ENCODE assay signal across 8 cellular contexts in the genomic region with DNA sequence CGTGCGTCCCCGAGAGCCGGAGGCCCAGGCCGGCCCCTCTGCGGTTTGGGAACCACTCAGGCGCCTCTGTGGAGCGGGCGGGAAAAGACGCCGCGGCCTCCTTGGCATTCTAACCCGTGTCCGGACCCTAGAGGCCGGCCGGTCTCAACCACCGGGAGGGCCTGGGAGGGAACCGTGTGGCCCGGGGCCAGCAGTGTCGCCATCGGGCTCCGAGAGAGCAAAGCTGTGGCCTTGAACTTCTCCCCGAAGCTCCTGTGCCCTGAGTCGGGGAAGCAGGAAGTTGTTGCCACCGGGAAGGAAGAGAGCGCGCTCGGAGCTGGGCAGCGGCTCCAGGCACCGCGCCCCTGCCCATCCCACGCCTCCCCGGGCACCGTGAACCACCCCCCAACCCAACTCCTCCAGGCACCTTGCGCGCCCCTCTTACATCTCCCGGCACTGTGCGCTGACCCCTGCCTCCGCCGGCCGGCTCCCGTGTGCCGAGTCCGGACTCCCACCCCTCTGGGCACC.
DNase-seq lines count a peak whose midpoint lies in the region; ATAC-seq, FAIRE-seq and TF ChIP-seq lines count a peak whose summit lies in the region.

No MANE protein-coding gene starts in this region.

- H3K27me3 Mint-ChIP-seq in CD8-positive, alpha-beta memory T cell: peaks cover 6 to 7% of the 10 kb centered on the region in 2 donors
- H3K27me3 Mint-ChIP-seq in activated CD8-positive, alpha-beta T cell treated with anti-CD3 and anti-CD28 coated beads, Interleukin-2, amount 10 ng/mL, durations not matched to agents 7 days and 5 days (ENCODE audit: low read depth): peaks cover 3% of the 10 kb centered on the region
- H3K27me3 Mint-ChIP-seq in progenitor cell of endocrine pancreas: peaks cover 75% of the 10 kb centered on the region

- peaks cover 25 to 57% (median 25%) of the 10 kb centered on the region in 3 donors for H3K4me1 Mint-ChIP-seq in CD8-positive, alpha-beta memory T cell
- peaks cover 37% of the 10 kb centered on the region for H3K4me1 Mint-ChIP-seq in activated CD8-positive, alpha-beta T cell treated with anti-CD3 and anti-CD28 coated beads, Interleukin-2, amount 10 ng/mL, durations not matched to agents 7 days and 5 days (ENCODE audit: low read depth)
- H3K4me1 Mint-ChIP-seq in progenitor cell of endocrine pancreas (ENCODE audit: low read depth): no peaks in the 10 kb centered on the region

- no peak for FAIRE-seq in GM12891 (lab: Jason Lieb, UNC)

- CTCF ChIA-PET in CD8-positive, alpha-beta memory T cell (lab: Charles Lee): interaction anchor here (2.3 kb wide), 1 partner anchor 64 kb away, joined by 9 read pairs; no protein-coding TSS in a partner anchor
- CTCF ChIA-PET in activated CD8-positive, alpha-beta T cell treated with anti-CD3 and anti-CD28 coated beads, Interleukin-2, amount 10 ng/mL, durations not matched to agents 7 days and 5 days (lab: Charles Lee): interaction anchor here (2.9 kb wide), 1 partner anchor 64 kb away, joined by 23 read pairs; no protein-coding TSS in a partner anchor

- ATAC-seq in HG03097 (IDR thresholded peaks at IDR 0.05; ENCODE audit: low FRiP score, unreplicated experiment) (peak; percentile 10), Right ventricle myocardium inferior (peak; percentile 65), GM21737 (IDR thresholded peaks at IDR 0.05; ENCODE audit: unreplicated experiment) (no peak)
- ATAC-seq in activated CD8-positive, alpha-beta T cell treated with anti-CD3 and anti-CD28 coated beads, Interleukin-2, amount 10 ng/mL, durations not matched to agents 7 days and 5 days: peak; percentile 30

- H3K27ac Mint-ChIP-seq in CD8-positive, alpha-beta memory T cell: no peak overlapping the region
- peak overlapping the region; percentile 79 for H3K27ac Mint-ChIP-seq in activated CD8-positive, alpha-beta T cell treated with anti-CD3 and anti-CD28 coated beads, Interleukin-2, amount 10 ng/mL, durations not matched to agents 7 days and 5 days
- no peak overlapping the region for H3K27ac Mint-ChIP-seq in progenitor cell of endocrine pancreas

- H3K4me1 ChIP-seq in CD8-positive, alpha-beta memory T cell (ENCODE audit: insufficient read depth, low read length): peaks cover 23% of the 10 kb centered on the region

- peak overlapping the region; percentile 12 for H3K27ac ChIP-seq in CD8-positive, alpha-beta memory T cell (ENCODE audit: low read depth, low read length)

- H3K36me3 ChIP-seq in CD8-positive, alpha-beta memory T cell (ENCODE audit: insufficient read depth, low read length): no peaks in the 10 kb centered on the region

- peak in 1 of 5 donors; percentile 42 for DNase-seq in CD8-positive, alpha-beta memory T cell
- no peak for DNase-seq in activated CD8-positive, alpha-beta T cell treated with anti-CD3 and anti-CD28 coated beads, Interleukin-2, amount 10 ng/mL, durations not matched to agents 7 days and 5 days
- DNase-seq in Right ventricle myocardium inferior (ENCODE audit: missing footprints): peak; percentile 90
- DNase-seq in progenitor cell of endocrine pancreas (ENCODE audit: low spot score, unreplicated experiment): no peak
- no peak for DNase-seq in GM12891 (ENCODE audit: insufficient read length, low spot score)
- DNase-seq in T1000 (lab: John Stamatoyannopoulos, UW): no peak

- intact Hi-C loops in Right ventricle myocardium inferior (cut with DNase I): loop anchor here (5.0 kb wide), 2 partner anchors 33 to 58 kb away; no protein-coding TSS in a partner anchor

- no peak for TF ChIP-seq CTCF in progenitor cell of endocrine pancreas (IDR thresholded peaks at IDR 0.05; ENCODE audit: unreplicated experiment)

- no peaks in the 10 kb centered on the region for H3K9me3 ChIP-seq in CD8-positive, alpha-beta memory T cell (ENCODE audit: low read length)

- H3K27me3 ChIP-seq in CD8-positive, alpha-beta memory T cell (ENCODE audit: insufficient read depth, low read length, poor library complexity, severe bottlenecking): no peaks in the 10 kb centered on the region

- H3K9me3 Mint-ChIP-seq in CD8-positive, alpha-beta memory T cell: no peaks in the 10 kb centered on the region
- no peaks in the 10 kb centered on the region for H3K9me3 Mint-ChIP-seq in activated CD8-positive, alpha-beta T cell treated with anti-CD3 and anti-CD28 coated beads, Interleukin-2, amount 10 ng/mL, durations not matched to agents 7 days and 5 days (ENCODE audit: insufficient read depth)
- H3K9me3 Mint-ChIP-seq in progenitor cell of endocrine pancreas (ENCODE audit: low read depth): no peaks in the 10 kb centered on the region

- H3K36me3 Mint-ChIP-seq in CD8-positive, alpha-beta memory T cell: peaks cover 0 to 3% (median 0%) of the 10 kb centered on the region in 3 donors
- H3K36me3 Mint-ChIP-seq in activated CD8-positive, alpha-beta T cell treated with anti-CD3 and anti-CD28 coated beads, Interleukin-2, amount 10 ng/mL, durations not matched to agents 7 days and 5 days (ENCODE audit: low read depth): no peaks in the 10 kb centered on the region
- no peaks in the 10 kb centered on the region for H3K36me3 Mint-ChIP-seq in progenitor cell of endocrine pancreas (ENCODE audit: insufficient read depth)

- no peak for TF ChIP-seq POLR2A in GM12891 (IDR thresholded peaks at IDR 0.05; ENCODE audit: low read depth, low read length)

- POLR2A ChIA-PET in CD8-positive, alpha-beta memory T cell (lab: Charles Lee): no interaction called here
- POLR2A ChIA-PET in activated CD8-positive, alpha-beta T cell treated with anti-CD3 and anti-CD28 coated beads, Interleukin-2, amount 10 ng/mL, durations not matched to agents 7 days and 5 days (lab: Charles Lee): interaction anchor here (0.6 to 1.9 kb wide), 9 partner anchors 12 to 197 kb away, joined by 3 to 10 read pairs (median 4); partner anchors contain the start of gene TTC38

- peak overlapping the region; percentile 42 for H3K4me3 ChIP-seq in CD8-positive, alpha-beta memory T cell (ENCODE audit: low read length)

- H3K4me3 Mint-ChIP-seq in CD8-positive, alpha-beta memory T cell: peak overlapping the region; percentile 50 to 87 (median 79)
- H3K4me3 Mint-ChIP-seq in activated CD8-positive, alpha-beta T cell treated with anti-CD3 and anti-CD28 coated beads, Interleukin-2, amount 10 ng/mL, durations not matched to agents 7 days and 5 days: peak overlapping the region; percentile 78
- peak overlapping the region; percentile 64 for H3K4me3 Mint-ChIP-seq in progenitor cell of endocrine pancreas (ENCODE audit: low read depth)

TF ChIP-seq in GM12891, 5 proteins besides CTCF, POLR2A, EP300 and RAD21:
- TF ChIP-seq TAF1 (IDR thresholded peaks at IDR 0.05; ENCODE audit: low read depth, low read length) (no peak), SPI1 (IDR thresholded peaks at IDR 0.05; ENCODE audit: low read depth, low read length) (no peak), POU2F2 (IDR thresholded peaks at IDR 0.05; ENCODE audit: low read depth, low read length) (no peak), POLR2AphosphoS5 (IDR thresholded peaks at IDR 0.05; ENCODE audit: low read depth, low read length) (no peak), PAX5 (IDR thresholded peaks at IDR 0.05; ENCODE audit: insufficient read depth, low read length, severe bottlenecking) (no peak)
